ENCODE assay signal across 9 cellular contexts in the genomic region with DNA sequence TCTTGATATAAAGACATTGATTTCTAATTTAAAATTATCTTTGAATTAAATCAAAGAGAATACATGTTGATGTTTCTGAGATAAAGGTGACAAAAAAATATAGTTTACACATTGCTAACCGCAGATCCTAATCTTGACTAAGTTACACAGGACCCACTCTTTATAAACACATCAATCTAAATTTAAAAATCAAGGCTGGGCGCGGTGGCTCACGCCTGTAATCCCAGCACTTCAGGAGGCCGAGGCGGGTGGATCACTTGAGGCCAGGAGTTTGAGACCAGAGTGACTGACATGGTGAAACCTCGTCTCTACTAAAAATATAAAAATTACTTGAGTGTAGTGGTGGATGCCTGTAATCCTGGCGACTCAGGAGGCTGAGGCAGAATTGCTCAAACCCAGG. TPM values are rescaled to one million over a fixed set of nuclear protein-coding genes. Genes with fewer than 3 reads are reported as not detected.
A peak's percentile ranks its signal among the peaks of the same experiment; 100 is the strongest.
DNase-seq lines count a peak whose midpoint lies in the region; ATAC-seq, FAIRE-seq and TF ChIP-seq lines count a peak whose summit lies in the region.
"Had no signal": no experiment of that assay in that cellular context is flagged by ENCODE, and none has a peak within 500 bp of the region (broad histone marks: within the 10 kb centered on the region; RNA-seq: fewer than 3 reads in every experiment).

No MANE protein-coding gene starts in this region.

- DNase-seq in CD4-positive, CD25-positive, alpha-beta regulatory T cell, result no peak
- DNase-seq in MV-4-11 (lab: John Stamatoyannopoulos, UW) (peak; percentile 4), coronary artery (ENCODE audit: low spot score) (peak; percentile 31), neural progenitor cell (ENCODE audit: low spot score) (no peak), RCC 7860 (ENCODE audit: low spot score) (no peak), small intestine (no peak)
- DNase-seq: activated effector memory CD4-positive, alpha-beta T cell treated with anti-CD3 and anti-CD28 coated beads, Interleukin-2, amount 50 U/mL, for 16 hours had no signal

- no peak for FAIRE-seq in RCC 7860 (lab: Jason Lieb, UNC)
- FAIRE-seq in small intestine (lab: Jason Lieb, UNC), result no peak

- H3K27me3 ChIP-seq in CD4-positive, CD25-positive, alpha-beta regulatory T cell (ENCODE audit: control insufficient read depth, insufficient read depth, low read length), result no peaks in the 10 kb centered on the region
- H3K27me3 ChIP-seq in neural progenitor cell, result peaks cover 27% of the 10 kb centered on the region
- no peaks in the 10 kb centered on the region for H3K27me3 ChIP-seq in small intestine (ENCODE audit: control insufficient read depth in 2 of 2, insufficient read depth in 2 of 2, low read length in 2 of 2)

- H2AFZ ChIP-seq in neural progenitor cell (replicated peaks), result no peak overlapping the region

- no peaks in the 10 kb centered on the region for H3K27me3 Mint-ChIP-seq in CD4-positive, CD25-positive, alpha-beta regulatory T cell
- peaks cover 2% of the 10 kb centered on the region for H3K27me3 Mint-ChIP-seq in neural progenitor cell (ENCODE audit: insufficient read depth, low read depth)

- no peaks in the 10 kb centered on the region for H3K9me3 ChIP-seq in CD4-positive, CD25-positive, alpha-beta regulatory T cell (ENCODE audit: control insufficient read depth in 2 of 2, low read length in 2 of 2)
- H3K9me3 ChIP-seq in neural progenitor cell (ENCODE audit: low read depth) (no peaks in the 10 kb centered on the region), small intestine (ENCODE audit: control insufficient read depth, low read depth) (no peaks in the 10 kb centered on the region)

- peak overlapping the region; percentile 69 to 81 (median 74) for H3K4me3 Mint-ChIP-seq in CD4-positive, CD25-positive, alpha-beta regulatory T cell
- peak overlapping the region; percentile 76 for H3K4me3 Mint-ChIP-seq in neural progenitor cell

- H3K79me2 ChIP-seq in neural progenitor cell (ENCODE audit: low read depth), result peaks cover 26% of the 10 kb centered on the region

- no peaks in the 10 kb centered on the region for H3K36me3 Mint-ChIP-seq in CD4-positive, CD25-positive, alpha-beta regulatory T cell
- peaks cover 3% of the 10 kb centered on the region for H3K36me3 Mint-ChIP-seq in neural progenitor cell

- TF ChIP-seq CTCF in coronary artery (IDR thresholded peaks at IDR 0.05) (no peak), neural progenitor cell (IDR thresholded peaks at IDR 0.05) (no peak)

- peaks cover 20% of the 10 kb centered on the region for H3F3A ChIP-seq in neural progenitor cell (ENCODE audit: low read depth)

- H3K9me3 Mint-ChIP-seq in CD4-positive, CD25-positive, alpha-beta regulatory T cell, result no peaks in the 10 kb centered on the region
- no peaks in the 10 kb centered on the region for H3K9me3 Mint-ChIP-seq in neural progenitor cell

- H3K4me2 ChIP-seq in neural progenitor cell, result peak overlapping the region; percentile 100

- H3K4me3 ChIP-seq in CD4-positive, CD25-positive, alpha-beta regulatory T cell (ENCODE audit: low read depth, low read length), result no peak overlapping the region
- H3K4me3 ChIP-seq in coronary artery (peak overlapping the region; percentile 88), neural progenitor cell (no peak overlapping the region), small intestine (ENCODE audit: low read depth in 1 of 2, low read length in 2 of 2) (peak overlapping the region in 1 of 2 donors; percentile 97)

- H4K20me1 ChIP-seq in neural progenitor cell (ENCODE audit: low read depth), result peaks cover 8% of the 10 kb centered on the region

- no peak for ATAC-seq in CD4-positive, CD25-positive, alpha-beta regulatory T cell (ENCODE audit: low read depth in 2 of 2)
- ATAC-seq in GM19452 (IDR thresholded peaks at IDR 0.05; ENCODE audit: unreplicated experiment) (no peak), GM18909 (IDR thresholded peaks at IDR 0.05; ENCODE audit: poor library complexity, unreplicated experiment) (no peak)

- WGBS in small intestine, 3 donors, result 26 to 53% (median 47%) methylated on average over 8 of the region's 8 CpGs

- H3K4me1 Mint-ChIP-seq in CD4-positive, CD25-positive, alpha-beta regulatory T cell, result peaks cover 0 to 28% (median 6%) of the 10 kb centered on the region in 4 donors
- peaks cover 8% of the 10 kb centered on the region for H3K4me1 Mint-ChIP-seq in neural progenitor cell

- no peak overlapping the region for H3K9ac ChIP-seq in neural progenitor cell

- peaks cover 19% of the 10 kb centered on the region for H3K4me1 ChIP-seq in CD4-positive, CD25-positive, alpha-beta regulatory T cell (ENCODE audit: control insufficient read depth, insufficient read depth, low read length, poor library complexity, severe bottlenecking)
- H3K4me1 ChIP-seq in neural progenitor cell (peaks cover 6% of the 10 kb centered on the region), small intestine (ENCODE audit: control insufficient read depth in 2 of 2, insufficient read depth in 1 of 2, low read depth in 1 of 2, low read length in 1 of 2) (peaks cover 2 to 4% of the 10 kb centered on the region in 2 donors)

- peak overlapping the region in 1 of 3 donors; percentile 93 for H3K27ac Mint-ChIP-seq in CD4-positive, CD25-positive, alpha-beta regulatory T cell
- H3K27ac Mint-ChIP-seq in neural progenitor cell, result no peak overlapping the region

- no peak overlapping the region for H3K27ac ChIP-seq in CD4-positive, CD25-positive, alpha-beta regulatory T cell (ENCODE audit: insufficient read depth, low read length, poor library complexity, severe bottlenecking)
- H3K27ac ChIP-seq in coronary artery, result peak overlapping the region in 1 of 2 donors; percentile 98
- H3K27ac ChIP-seq in neural progenitor cell, result no peak overlapping the region
- H3K27ac ChIP-seq in small intestine (ENCODE audit: low read depth in 1 of 2, low read length in 1 of 2), result no peak overlapping the region

- H3K36me3 ChIP-seq in CD4-positive, CD25-positive, alpha-beta regulatory T cell (ENCODE audit: control insufficient read depth, insufficient read depth, low read length), result peaks cover 2% of the 10 kb centered on the region
- no peaks in the 10 kb centered on the region for H3K36me3 ChIP-seq in neural progenitor cell
- H3K36me3 ChIP-seq in small intestine (ENCODE audit: control insufficient read depth in 2 of 2, insufficient read depth in 2 of 2, low read length in 2 of 2), result no peaks in the 10 kb centered on the region

RNA-seq across cellular contexts. Expression of gene ARFGAP3, which starts 1.9 kb away (rescaled TPM):
- 28.8 TPM for total RNA-seq in CD4-positive, CD25-positive, alpha-beta regulatory T cell
- 10 to 100 TPM; 27.1 to 31.0 (median 29.3) TPM for polyA plus RNA-seq in CD4-positive, CD25-positive, alpha-beta regulatory T cell
- 41.3 and 53.9 TPM in 2 replicates for total RNA-seq in neural progenitor cell (ENCODE audit: low replicate concordance)
- polyA plus RNA-seq in small intestine, result 10 to 100 TPM; 29.1 to 59.2 (median 47.0) TPM

Comparison
In these comparisons a context has a peak if more than half of its experiments do, and no peak if none do; other contexts are left out.
1. DNase-seq: peak in MV-4-11 (single experiment) and coronary artery (single experiment); none in CD4-positive, CD25-positive, alpha-beta regulatory T cell (0 of 3), neural progenitor cell (single experiment), RCC 7860 (single experiment) and small intestine (single experiment).